ENCODE assay signal across 13 cellular contexts in genomic region chr19:35781650-35782049, GRCh38. TPM values are rescaled to one million over a fixed set of nuclear protein-coding genes. Genes with fewer than 3 reads are reported as not detected.
DNase-seq lines count a peak whose midpoint lies in the region; ATAC-seq and TF ChIP-seq lines count a peak whose summit lies in the region.
"Had no signal": no experiment of that assay in that cellular context is flagged by ENCODE, and none has a peak within 500 bp of the region (broad histone marks: within the 10 kb centered on the region; RNA-seq: fewer than 3 reads in every experiment).

No MANE protein-coding gene starts in this region.

- no peaks in the 10 kb centered on the region for H3K36me3 ChIP-seq in H7 (replicated peaks; ENCODE audit: control insufficient read depth, insufficient read depth, low read length)
- no peaks in the 10 kb centered on the region for H3K36me3 ChIP-seq in iPS-15b (ENCODE audit: control insufficient read depth, insufficient read depth, low read length)

- POLR2A ChIA-PET in WTC11 (lab: Charles Lee): no interaction called here

- DNase-seq in H7 (peak; percentile 89), WTC11 (ENCODE audit: low spot score) (peak; percentile 57), H4 (ENCODE audit: low spot score) (no peak)
- DNase-seq in activated CD8-positive, alpha-beta memory T cell treated with anti-CD3 and anti-CD28 coated beads for 24 hours: no peak
- DNase-seq: AML-193; CD4-positive, alpha-beta memory T cell; DMS79 treated with DMSO at 0.1 percent for 48 hours; GF-D8; H9 had no signal

- no peaks in the 10 kb centered on the region for H3K9me3 ChIP-seq in iPS-15b (ENCODE audit: control insufficient read depth, insufficient read depth, low read length)

- H3K9me3 Mint-ChIP-seq in WTC11: no peaks in the 10 kb centered on the region
- H3K9me3 Mint-ChIP-seq: CD14-positive monocyte, H9 had no signal

- H3K9ac ChIP-seq in iPS-15b (ENCODE audit: low read depth, low read length): no peak overlapping the region

- H3K27ac Mint-ChIP-seq in WTC11: no peak overlapping the region
- H3K27ac Mint-ChIP-seq: H9 had no signal

- H3K27me3 ChIP-seq in H7 (ENCODE audit: control insufficient read depth, insufficient read depth, low read length) (peaks cover 14% of the 10 kb centered on the region), iPS-15b (ENCODE audit: control insufficient read depth, insufficient read depth, low read length) (peaks cover 11% of the 10 kb centered on the region)

- no peaks in the 10 kb centered on the region for H3K36me3 Mint-ChIP-seq in WTC11

- H3K4me3 Mint-ChIP-seq in WTC11: no peak overlapping the region; the same call in 1 of the 2 replicates
- H3K4me3 Mint-ChIP-seq: CD14-positive monocyte; CD4-positive, alpha-beta memory T cell had no signal

- ATAC-seq in WTC11: peak; percentile 8
- ATAC-seq in GM21786 (IDR thresholded peaks at IDR 0.05; ENCODE audit: unreplicated experiment): no peak

- H3K4me3 ChIP-seq in H7 (ENCODE audit: insufficient read depth, low read depth, low read length): no peak overlapping the region
- H3K4me3 ChIP-seq in iPS-15b (ENCODE audit: low read depth, low read length): peak overlapping the region; percentile 8

- CTCF ChIA-PET in WTC11 (lab: Charles Lee): interaction anchor here (0.6 kb wide), 1 partner anchor 12 kb away, joined by 3 read pairs; no protein-coding TSS in a partner anchor

- peaks cover 8% of the 10 kb centered on the region for H3K4me1 ChIP-seq in iPS-15b (ENCODE audit: control insufficient read depth, insufficient read depth, low read length)

- H3K4me1 Mint-ChIP-seq in WTC11: peaks cover 43% of the 10 kb centered on the region

- no peak for TF ChIP-seq CTCF in WTC11 (IDR thresholded peaks at IDR 0.05)

- peaks cover 11% of the 10 kb centered on the region for H3K27me3 Mint-ChIP-seq in WTC11 (ENCODE audit: low read depth)
- H3K27me3 Mint-ChIP-seq: CD4-positive, alpha-beta memory T cell had no signal

TF ChIP-seq in WTC11, 78 proteins besides CTCF, POLR2A, EP300 and RAD21:
- no peak for TF ChIP-seq ZNF671 (CRISPR knock-in tag; IDR thresholded peaks at IDR 0.05)
- TF ChIP-seq JUN (CRISPR knock-in tag; IDR thresholded peaks at IDR 0.05): no peak
- no peak for TF ChIP-seq RORB (CRISPR knock-in tag; IDR thresholded peaks at IDR 0.05)
- TF ChIP-seq TCF7 (CRISPR knock-in tag; IDR thresholded peaks at IDR 0.05; ENCODE audit: low read depth): no peak
- no peak for TF ChIP-seq E2F5 (CRISPR knock-in tag; IDR thresholded peaks at IDR 0.05)
- TF ChIP-seq STAT6 (CRISPR knock-in tag; conservative IDR thresholded peaks at IDR 0.05; ENCODE audit: low read depth): no peak
- no peak for TF ChIP-seq CDX4 (CRISPR knock-in tag; IDR thresholded peaks at IDR 0.05; ENCODE audit: borderline replicate concordance)
- TF ChIP-seq ZNF396 (CRISPR knock-in tag; IDR thresholded peaks at IDR 0.05; ENCODE audit: borderline replicate concordance): no peak
- no peak for TF ChIP-seq FOXP1 (CRISPR knock-in tag; IDR thresholded peaks at IDR 0.05; ENCODE audit: borderline replicate concordance)
- TF ChIP-seq KAT7 (CRISPR knock-in tag; IDR thresholded peaks at IDR 0.05; ENCODE audit: borderline replicate concordance): no peak
- TF ChIP-seq IRF2 (CRISPR knock-in tag; IDR thresholded peaks at IDR 0.05; ENCODE audit: borderline replicate concordance, low read depth): no peak
- no peak for TF ChIP-seq FOXK1 (CRISPR knock-in tag; IDR thresholded peaks at IDR 0.05)
- no peak for TF ChIP-seq PREB (CRISPR knock-in tag; IDR thresholded peaks at IDR 0.05; ENCODE audit: borderline replicate concordance)

RNA-seq across cellular contexts. Expression of gene ARHGAP33, which starts 6.3 kb away (rescaled TPM):
- 3.7 and 6.4 TPM in 2 replicates for total RNA-seq in H7 (2014; rRNA removed; shearing (Covaris generic))
- total RNA-seq in WTC11 (2021): 36.8 to 43.9 TPM (median 39.8 TPM) in 3 replicates
- 1.5 and 2.2 TPM in 2 replicates for total RNA-seq in H4 (2014; rRNA removed; shearing (Covaris generic))

RNA-seq across cellular contexts. Expression of gene PROSER3, which starts 23.7 kb away (rescaled TPM):
- total RNA-seq in H7 (2014; rRNA removed; shearing (Covaris generic)): 6.8 and 14.0 TPM in 2 replicates
- 32.9 to 36.7 TPM (median 36.2 TPM) in 3 replicates for total RNA-seq in WTC11 (2021)
- 9.6 and 15.3 TPM in 2 replicates for total RNA-seq in H4 (2014; rRNA removed; shearing (Covaris generic))

RNA-seq across cellular contexts. Expression of gene HSPB6, which starts 24.8 kb away (rescaled TPM):
- 0.48 and 1.4 TPM in 2 replicates for total RNA-seq in H7 (2014; rRNA removed; shearing (Covaris generic))
- total RNA-seq in WTC11 (2021): 1.4 to 2.5 TPM (median 1.7 TPM) in 3 replicates
- total RNA-seq in H4 (2014; rRNA removed; shearing (Covaris generic)): not detected in 2 replicates
- total RNA-seq: CD4-positive, alpha-beta memory T cell; HT-29 had no signal

RNA-seq across cellular contexts. Expression of gene PRODH2, which starts 31.0 kb away (rescaled TPM):
- total RNA-seq in H7 (2014; rRNA removed; shearing (Covaris generic)): not detected in 2 replicates
- total RNA-seq in WTC11 (2021): 0.14 TPM in 1 of 3 replicates, not detected in the others
- total RNA-seq in H4 (2014; rRNA removed; shearing (Covaris generic)): not detected in 2 replicates
- total RNA-seq: CD4-positive, alpha-beta memory T cell; H9; HT-29 had no signal

RNA-seq across cellular contexts. Expression of gene LIN37, which starts 33.3 kb away (rescaled TPM):
- 5.0 and 17.2 TPM in 2 replicates for total RNA-seq in H7 (2014; rRNA removed; shearing (Covaris generic))
- 4.7 to 6.4 TPM (median 5.6 TPM) in 3 replicates for total RNA-seq in WTC11 (2021)
- 11.5 and 15.5 TPM in 2 replicates for total RNA-seq in H4 (2014; rRNA removed; shearing (Covaris generic))

Comparison
In these comparisons a context has a peak if more than half of its experiments do, and no peak if none do; other contexts are left out.
1. DNase-seq: peak in H7 (single experiment) and WTC11 (single experiment); none in activated CD8-positive, alpha-beta memory T cell treated with anti-CD3 and anti-CD28 coated beads for 24 hours (single experiment) and H4 (single experiment).